14 cellular contexts compared by ENCODE assay signal in the genomic region with DNA sequence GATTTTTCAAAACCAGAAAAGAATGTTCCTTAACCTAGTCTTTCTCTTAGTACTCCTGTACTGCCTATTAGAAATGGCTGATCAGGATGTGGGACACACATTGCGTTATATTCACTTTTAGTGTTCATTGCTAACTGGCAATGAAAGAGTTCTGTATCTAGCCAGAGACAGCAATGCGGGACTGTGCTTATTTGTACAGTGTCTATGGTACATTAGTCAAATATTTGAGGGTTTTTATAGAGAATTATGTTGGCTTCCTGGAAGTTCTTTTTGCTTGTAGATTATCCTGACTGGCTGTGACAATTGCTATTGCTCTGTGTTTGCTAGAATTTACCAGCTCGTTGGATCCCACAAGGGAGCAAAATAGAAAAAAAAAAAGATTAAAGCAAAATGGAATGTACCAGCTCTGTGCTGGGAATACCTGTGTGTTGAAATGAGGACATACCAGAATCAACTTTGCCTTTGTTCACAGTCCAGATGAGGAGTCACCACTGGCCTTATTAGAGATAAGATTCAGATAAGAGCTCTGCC. TPM values are rescaled to one million over a fixed set of nuclear protein-coding genes. Genes with fewer than 3 reads are reported as not detected.
DNase-seq lines count a peak whose midpoint lies in the region; ATAC-seq and TF ChIP-seq lines count a peak whose summit lies in the region.
"Had no signal": no experiment of that assay in that cellular context is flagged by ENCODE, and none has a peak within 500 bp of the region (broad histone marks: within the 10 kb centered on the region; RNA-seq: fewer than 3 reads in every experiment).

No MANE protein-coding gene starts in this region.

- no peaks in the 10 kb centered on the region; the same call in 1 of the 2 replicates for H3K27me3 Mint-ChIP-seq in HFFc6 (ENCODE audit: insufficient read depth)
- H3K27me3 Mint-ChIP-seq in activated CD4-positive, alpha-beta T cell treated with anti-CD3 and anti-CD28 coated beads, Interleukin-2, amount 10 ng/mL, durations not matched to agents 24 days and 14 days, result peaks cover 4% of the 10 kb centered on the region

- no peaks in the 10 kb centered on the region for H3F3A ChIP-seq in MM.1S (ENCODE audit: insufficient read depth, low read length)

- DNase-seq in HFFc6 (peak; percentile 67), body of pancreas (no peak), kidney tubule cell (ENCODE audit: low spot score) (peak; percentile 13), stomach (no peak), MM.1S (no peak), NCI-H2196 (lab: John Stamatoyannopoulos, UW; ENCODE audit: unreplicated experiment) (no peak), HPDE6-E6E7 (ENCODE audit: extremely low spot score) (no peak)
- DNase-seq in activated CD4-positive, alpha-beta T cell treated with anti-CD3 and anti-CD28 coated beads, Interleukin-2, amount 10 ng/mL, durations not matched to agents 24 days and 14 days, result no peak
- DNase-seq: activated CD8-positive, alpha-beta memory T cell treated with anti-CD3 and anti-CD28 coated beads for 24 hours; effector CD8-positive, alpha-beta T cell; H9; NCI-H2029 treated with DMSO at 0.1 percent for 48 hours; T-helper 2 cell had no signal

- ATAC-seq in body of pancreas, result peak; percentile 76

- H3K4me3 ChIP-seq in body of pancreas, result no peak overlapping the region
- no peak overlapping the region for H3K4me3 ChIP-seq in stomach
- H3K4me3 ChIP-seq in MM.1S (ENCODE audit: low read length), result no peak overlapping the region

- peak overlapping the region; percentile 61 for H3K4me3 Mint-ChIP-seq in HFFc6
- H3K4me3 Mint-ChIP-seq in activated CD4-positive, alpha-beta T cell treated with anti-CD3 and anti-CD28 coated beads, Interleukin-2, amount 10 ng/mL, durations not matched to agents 24 days and 14 days, result no peak overlapping the region
- H3K4me3 Mint-ChIP-seq: activated naive CD8-positive, alpha-beta T cell; H9 had no signal

- H3K4me1 ChIP-seq in body of pancreas, result peaks cover 5% of the 10 kb centered on the region
- peaks cover 10 to 52% (median 12%) of the 10 kb centered on the region in 4 donors for H3K4me1 ChIP-seq in stomach
- H3K4me1 ChIP-seq in MM.1S (ENCODE audit: low read length), result peaks cover 6% of the 10 kb centered on the region

- H3K27ac Mint-ChIP-seq in HFFc6, result peak overlapping the region; percentile 76
- H3K27ac Mint-ChIP-seq in activated CD4-positive, alpha-beta T cell treated with anti-CD3 and anti-CD28 coated beads, Interleukin-2, amount 10 ng/mL, durations not matched to agents 24 days and 14 days, result no peak overlapping the region
- H3K27ac Mint-ChIP-seq: activated naive CD8-positive, alpha-beta T cell; H9 had no signal

- WGBS in body of pancreas, 2 donors, result 28 to 35% methylated on average over 3 of the region's 3 CpGs
- 24 to 47% (median 33%) methylated on average over 3 of the region's 3 CpGs for WGBS in stomach, 5 donors

- H3K79me2 ChIP-seq in MM.1S (ENCODE audit: low read length), result no peaks in the 10 kb centered on the region

- H3K9me3 ChIP-seq in body of pancreas, result no peaks in the 10 kb centered on the region
- peaks cover 0 to 5% (median 0%) of the 10 kb centered on the region in 4 donors for H3K9me3 ChIP-seq in stomach
- no peaks in the 10 kb centered on the region for H3K9me3 ChIP-seq in MM.1S (replicated peaks; ENCODE audit: insufficient read depth, low read length)

- H3K27me3 ChIP-seq in body of pancreas, result no peaks in the 10 kb centered on the region
- H3K27me3 ChIP-seq in stomach, result no peaks in the 10 kb centered on the region
- H3K27me3 ChIP-seq in MM.1S (replicated peaks; ENCODE audit: insufficient read depth, low read length), result no peaks in the 10 kb centered on the region

- no peak overlapping the region for H3K9ac ChIP-seq in MM.1S (ENCODE audit: low read length)

- H3K36me3 Mint-ChIP-seq in HFFc6 (ENCODE audit: low read depth), result 0 out of 2 replicates have a peak, but pooled peaks cover 4% of the 10 kb centered on the region
- H3K36me3 Mint-ChIP-seq in activated CD4-positive, alpha-beta T cell treated with anti-CD3 and anti-CD28 coated beads, Interleukin-2, amount 10 ng/mL, durations not matched to agents 24 days and 14 days (ENCODE audit: low read depth), result peaks cover 4% of the 10 kb centered on the region

- no peak overlapping the region for H2AFZ ChIP-seq in MM.1S (ENCODE audit: low read length)

- H3K9me2 ChIP-seq in MM.1S (replicated peaks; ENCODE audit: insufficient read depth, low read length), result no peaks in the 10 kb centered on the region

- no peaks in the 10 kb centered on the region for H4K20me1 ChIP-seq in MM.1S (ENCODE audit: insufficient read depth, low read length)

- no peaks in the 10 kb centered on the region for H3K36me3 ChIP-seq in body of pancreas (replicated peaks in 1 of 2; ENCODE audit: insufficient read depth in 1 of 2, low read depth in 2 of 2)
- no peaks in the 10 kb centered on the region for H3K36me3 ChIP-seq in stomach
- no peaks in the 10 kb centered on the region for H3K36me3 ChIP-seq in MM.1S (replicated peaks; ENCODE audit: insufficient read depth, low read length)

- H3K9me3 Mint-ChIP-seq in HFFc6, result no peaks in the 10 kb centered on the region
- H3K9me3 Mint-ChIP-seq in activated CD4-positive, alpha-beta T cell treated with anti-CD3 and anti-CD28 coated beads, Interleukin-2, amount 10 ng/mL, durations not matched to agents 24 days and 14 days, result peaks cover 14% of the 10 kb centered on the region

- TF ChIP-seq POLR2A in body of pancreas (IDR thresholded peaks at IDR 0.05) (no peak), stomach (IDR thresholded peaks at IDR 0.05) (no peak)

- H3K4me1 Mint-ChIP-seq in HFFc6 (ENCODE audit: low read depth), result peaks cover 59% of the 10 kb centered on the region
- peaks cover 7% of the 10 kb centered on the region for H3K4me1 Mint-ChIP-seq in activated CD4-positive, alpha-beta T cell treated with anti-CD3 and anti-CD28 coated beads, Interleukin-2, amount 10 ng/mL, durations not matched to agents 24 days and 14 days

- TF ChIP-seq CTCF in HFFc6 (IDR thresholded peaks at IDR 0.05) (no peak), body of pancreas (IDR thresholded peaks at IDR 0.05) (no peak), stomach (IDR thresholded peaks at IDR 0.05) (no peak), MM.1S (IDR thresholded peaks at IDR 0.05; ENCODE audit: low read length) (no peak)

- H3K4me2 ChIP-seq in MM.1S (ENCODE audit: low read depth, low read length), result no peak overlapping the region

- H3K27ac ChIP-seq in body of pancreas (peak overlapping the region in 1 of 4 donors; percentile 64), stomach (peak overlapping the region in 3 of 5 donors; percentile 9 to 45 (median 14)), MM.1S (ENCODE audit: low read length) (no peak overlapping the region)

- intact Hi-C loops in body of pancreas (cut with DNase I) (no loop called here), stomach (cut with DNase I; ENCODE audit: low total_unique reads) (no loop called here)
- intact Hi-C loops in activated CD4-positive, alpha-beta T cell treated with anti-CD3 and anti-CD28 coated beads, Interleukin-2, amount 10 ng/mL, durations not matched to agents 24 days and 14 days (cut with micrococcal nuclease), result no loop called here

- TF ChIP-seq EP300 in stomach (IDR thresholded peaks at IDR 0.05), result no peak

RNA-seq across cellular contexts. Expression of gene IFNGR1, which starts 22.4 kb away (rescaled TPM):
- total RNA-seq in HFFc6 (2021; fragmentation: NEBNext Ultra II Directional; extraction: Animal tissue kit (Norgen Biotek cat#: 25700)), result 10 to 100 TPM; 24.1 to 29.0 (median 26.1) TPM
- total RNA-seq in body of pancreas (10 to 100 TPM; 12.9 to 36.6 TPM), stomach (100 to 1,000 TPM in 1 of 5 donors, 10 to 100 TPM in 3, 1 to 10 TPM in 1; 1.2 to 122 (median 17.9) TPM)
- 10 to 100 TPM; 23.5 to 46.9 (median 36.5) TPM for polyA plus RNA-seq in stomach
- total RNA-seq in activated CD4-positive, alpha-beta T cell treated with anti-CD3 and anti-CD28 coated beads, Interleukin-2, amount 10 ng/mL, durations not matched to agents 24 days and 14 days, result 13.9 and 14.4 TPM in 2 replicates

Comparison
In these comparisons a context has a peak if more than half of its experiments do, and no peak if none do; other contexts are left out.
1. DNase-seq: peak in HFFc6 (single experiment) and kidney tubule cell (single experiment); none in body of pancreas (0 of 4), stomach (single experiment), MM.1S (single experiment), NCI-H2196 (single experiment), activated CD4-positive, alpha-beta T cell treated with anti-CD3 and anti-CD28 coated beads, Interleukin-2, amount 10 ng/mL, durations not matched to agents 24 days and 14 days (single experiment) and HPDE6-E6E7 (single experiment).